In genomic region chr1:198157847-198158765, GRCh38 we compare ENCODE assay signal across 8 cellular contexts. TPM values are rescaled to one million over a fixed set of nuclear protein-coding genes. Genes with fewer than 3 reads are reported as not detected.
DNase-seq lines count a peak whose midpoint lies in the region; ATAC-seq and TF ChIP-seq lines count a peak whose summit lies in the region.

No MANE protein-coding gene starts in this region.

- ATAC-seq in HG03135 (IDR thresholded peaks at IDR 0.05; ENCODE audit: unreplicated experiment) (no peak), GM19467 (IDR thresholded peaks at IDR 0.05; ENCODE audit: unreplicated experiment) (no peak)

- peak overlapping the region; percentile 89 for H3K4me3 Mint-ChIP-seq in progenitor cell of endocrine pancreas (ENCODE audit: low read depth)

- peaks cover 48% of the 10 kb centered on the region for H3K4me1 Mint-ChIP-seq in progenitor cell of endocrine pancreas (ENCODE audit: low read depth)

- no peaks in the 10 kb centered on the region for H3K27me3 Mint-ChIP-seq in progenitor cell of endocrine pancreas

- peak; percentile 56 for DNase-seq in DMS 273 (lab: John Stamatoyannopoulos, UW; ENCODE audit: unreplicated experiment)
- DNase-seq in DMS 273 treated with DMSO at 0.1 percent for 48 hours (lab: John Stamatoyannopoulos, UW), result no peak
- peak; percentile 46 for DNase-seq in fibroblast of villous mesenchyme (ENCODE audit: low read depth)
- no peak for DNase-seq in progenitor cell of endocrine pancreas (ENCODE audit: low spot score, unreplicated experiment)

- TF ChIP-seq CTCF in VCaP (conservative IDR thresholded peaks at IDR 0.05) (no peak), fibroblast of villous mesenchyme (IDR thresholded peaks at IDR 0.05; ENCODE audit: insufficient read depth, low read depth, low read length) (no peak), progenitor cell of endocrine pancreas (IDR thresholded peaks at IDR 0.05; ENCODE audit: unreplicated experiment) (no peak)

- no peaks in the 10 kb centered on the region for H3K9me3 Mint-ChIP-seq in progenitor cell of endocrine pancreas (ENCODE audit: low read depth)

- TF ChIP-seq EP300 in Ishikawa (IDR thresholded peaks at IDR 0.05; ENCODE audit: borderline replicate concordance), result no peak

- peak overlapping the region; percentile 83 for H3K4me3 ChIP-seq in fibroblast of villous mesenchyme (ENCODE audit: low read depth, low read length)

- H3K27ac Mint-ChIP-seq in progenitor cell of endocrine pancreas, result peak overlapping the region; percentile 96

- no peak for TF ChIP-seq RAD21 in Ishikawa (IDR thresholded peaks at IDR 0.05; ENCODE audit: low read depth)

- no peaks in the 10 kb centered on the region for H3K36me3 Mint-ChIP-seq in progenitor cell of endocrine pancreas (ENCODE audit: insufficient read depth)

- peak overlapping the region; percentile 95 for H3K27ac ChIP-seq in VCaP

TF ChIP-seq in Ishikawa, 13 proteins besides CTCF, POLR2A, EP300 and RAD21:
- TF ChIP-seq TCF12 (IDR thresholded peaks at IDR 0.05; ENCODE audit: low read depth) (no peak), CEBPB (IDR thresholded peaks at IDR 0.05) (peak; percentile 83)

RNA-seq across cellular contexts. Expression of gene NEK7, which starts 1.3 kb away (rescaled TPM):
- total RNA-seq in fibroblast of villous mesenchyme (183 and 366 TPM in 2 replicates), progenitor cell of endocrine pancreas (23.4 and 25.9 TPM in 2 replicates)

Comparison
In these comparisons a context has a peak if more than half of its experiments do, and no peak if none do; other contexts are left out.
1. DNase-seq: peak in DMS 273 (single experiment) and fibroblast of villous mesenchyme (single experiment); none in DMS 273 treated with DMSO at 0.1 percent for 48 hours (single experiment) and progenitor cell of endocrine pancreas (single experiment).